In the genomic region with DNA sequence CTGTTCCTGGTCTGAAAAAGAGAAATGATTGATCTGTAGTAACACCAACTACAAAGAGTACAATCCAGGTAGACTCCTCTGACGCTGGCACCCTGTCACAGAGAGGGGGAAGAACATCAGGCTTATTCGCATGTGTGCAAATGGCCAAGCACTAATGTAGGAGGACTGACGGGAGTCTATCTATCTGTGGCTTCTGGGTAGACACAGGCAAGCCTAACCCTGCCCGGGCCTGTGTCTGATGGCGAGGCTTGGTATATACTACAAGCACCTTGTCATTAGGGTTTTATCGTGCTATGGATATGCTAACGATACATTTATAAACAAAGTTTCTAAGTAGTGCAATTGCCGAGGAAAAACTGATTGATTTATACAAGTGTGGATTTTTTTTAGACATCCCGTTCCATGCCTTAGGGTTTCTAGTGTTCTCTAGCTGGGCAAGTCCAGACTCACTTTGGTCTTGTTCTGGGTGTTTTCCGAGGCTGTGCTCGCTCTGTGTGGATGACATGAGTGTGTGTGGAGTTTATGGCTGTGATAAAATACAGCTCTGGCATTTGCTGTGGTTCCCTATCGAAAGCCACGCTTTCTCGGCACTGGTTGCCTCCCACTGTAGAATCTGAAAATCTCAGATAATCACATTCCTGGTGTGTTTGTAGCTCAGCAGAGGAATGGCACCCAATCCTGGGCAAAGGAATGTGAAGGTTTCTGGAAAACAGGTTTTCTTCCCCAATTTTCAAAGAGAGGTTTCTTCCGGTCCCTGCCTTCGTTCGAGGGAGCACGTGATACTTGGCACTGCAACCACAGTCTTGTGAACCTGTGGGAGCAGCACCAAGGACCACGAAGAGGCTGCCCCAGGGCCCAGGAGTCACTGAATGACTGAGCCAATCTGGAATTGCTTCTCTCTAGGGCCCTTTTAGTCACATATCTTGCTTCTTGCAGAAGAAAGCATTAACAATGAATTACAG, we compare ENCODE assay signal across 18 cellular contexts.
DNase-seq lines count a peak whose midpoint lies in the region; ATAC-seq and TF ChIP-seq lines count a peak whose summit lies in the region.
"Had no signal": no experiment of that assay in that cellular context is flagged by ENCODE, and none has a peak within 500 bp of the region (broad histone marks: within the 10 kb centered on the region; RNA-seq: fewer than 3 reads in every experiment).

No MANE protein-coding gene starts in this region.

- H3K4me3 Mint-ChIP-seq in mesothelial cell of epicardium, result no peak overlapping the region
- H3K4me3 Mint-ChIP-seq: B cell; CD4-positive, alpha-beta T cell had no signal

- H3K27ac ChIP-seq in esophagus (ENCODE audit: low read depth in 2 of 2, low read length in 1 of 2) (peak overlapping the region; percentile 36 to 38), right atrium auricular region (no peak overlapping the region)
- H3K27ac ChIP-seq: 22Rv1, HL-60 had no signal

- H3K9me3 ChIP-seq in esophagus (ENCODE audit: control insufficient read depth in 2 of 2, insufficient read depth in 1 of 2, low read depth in 1 of 2, low read length in 1 of 2), result no peaks in the 10 kb centered on the region
- no peaks in the 10 kb centered on the region for H3K9me3 ChIP-seq in right atrium auricular region

- WGBS in esophagus, 2 donors, result 50 to 70% methylated on average over 19 of the region's 19 CpGs

- H3K27me3 ChIP-seq in esophagus (ENCODE audit: control insufficient read depth in 1 of 2, insufficient read depth in 2 of 2, low read length in 2 of 2), result no peaks in the 10 kb centered on the region
- H3K27me3 ChIP-seq in right atrium auricular region, result no peaks in the 10 kb centered on the region

- peak overlapping the region; percentile 45 for H3K27ac Mint-ChIP-seq in mesothelial cell of epicardium
- H3K27ac Mint-ChIP-seq: B cell; CD4-positive, alpha-beta T cell had no signal

- H3K4me1 ChIP-seq in esophagus (ENCODE audit: control insufficient read depth in 2 of 2, insufficient read depth in 2 of 2, low read length in 1 of 2), result no peaks in the 10 kb centered on the region
- no peaks in the 10 kb centered on the region for H3K4me1 ChIP-seq in right atrium auricular region

- no peaks in the 10 kb centered on the region for H3K9me3 Mint-ChIP-seq in mesothelial cell of epicardium
- H3K9me3 Mint-ChIP-seq: CD4-positive, alpha-beta T cell had no signal

- TF ChIP-seq CTCF in mesothelial cell of epicardium (IDR thresholded peaks at IDR 0.05; ENCODE audit: unreplicated experiment) (no peak), right atrium auricular region (IDR thresholded peaks at IDR 0.05) (no peak), omental fat pad (IDR thresholded peaks at IDR 0.05) (no peak)

- H3K4me3 ChIP-seq in esophagus (ENCODE audit: low read depth in 1 of 2, low read length in 2 of 2), result no peak overlapping the region
- no peak overlapping the region for H3K4me3 ChIP-seq in right atrium auricular region

- H3K36me3 Mint-ChIP-seq in mesothelial cell of epicardium, result no peaks in the 10 kb centered on the region

- ATAC-seq in omental fat pad (ENCODE audit: low FRiP score), result no peak
- ATAC-seq in GM19452 (IDR thresholded peaks at IDR 0.05; ENCODE audit: unreplicated experiment), result no peak
- ATAC-seq: PC-3 had no signal

- DNase-seq in NCI-H1105 treated with DMSO at 0.1 percent for 48 hours (lab: John Stamatoyannopoulos, UW) (peak; percentile 2), NCI-H1105 (lab: John Stamatoyannopoulos, UW) (no peak), mesothelial cell of epicardium (ENCODE audit: low spot score in 2 of 2, unreplicated experiment in 2 of 2) (no peak), right atrium auricular region (ENCODE audit: low spot score) (no peak), inferior parietal cortex (ENCODE audit: extremely low spot score) (no peak), omental fat pad (ENCODE audit: low spot score) (no peak)
- DNase-seq: CD4-positive, alpha-beta T cell; HCEC 1CT; NCI-H1436; NCI-H2029; NCI-H2171 treated with DMSO at 0.1 percent for 48 hours; NCI-H510A; PC-3 had no signal

- H3K36me3 ChIP-seq in esophagus (ENCODE audit: control insufficient read depth in 2 of 2, insufficient read depth in 2 of 2, low read length in 1 of 2) (no peaks in the 10 kb centered on the region), right atrium auricular region (no peaks in the 10 kb centered on the region)

- H3K4me1 Mint-ChIP-seq in mesothelial cell of epicardium, result peaks cover 10% of the 10 kb centered on the region
- H3K4me1 Mint-ChIP-seq: B cell had no signal

- no peaks in the 10 kb centered on the region for H3K27me3 Mint-ChIP-seq in mesothelial cell of epicardium (ENCODE audit: low read depth)
- H3K27me3 Mint-ChIP-seq: CD4-positive, alpha-beta T cell had no signal

Comparison
In these comparisons a context has a peak if more than half of its experiments do, and no peak if none do; other contexts are left out.
1. H3K27ac ChIP-seq: peak in esophagus (2 of 2); none in right atrium auricular region (0 of 2).